35 cellular contexts compared by ENCODE assay signal in the genomic region with DNA sequence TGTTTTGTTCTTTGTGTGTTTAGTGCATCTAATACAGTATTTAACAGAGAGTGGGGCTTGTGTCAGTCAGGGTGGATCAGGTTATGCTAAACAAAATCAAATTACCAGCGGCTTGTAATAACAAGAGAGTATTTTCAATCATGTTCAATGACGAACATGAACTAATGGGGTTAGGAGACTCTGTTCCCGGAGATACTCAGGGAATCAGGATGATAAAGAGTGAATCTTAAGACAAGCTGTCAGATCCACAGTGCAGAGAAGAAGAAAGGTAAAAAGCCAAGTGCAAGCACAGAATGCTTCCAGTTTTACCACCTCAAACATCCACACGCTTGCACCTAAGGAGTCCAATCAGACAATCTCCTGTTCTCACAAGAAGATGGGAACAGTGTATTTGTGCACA.
"Had no signal": no experiment of that assay in that cellular context is flagged by ENCODE, and none has a peak within 500 bp of the region (broad histone marks: within the 10 kb centered on the region; RNA-seq: fewer than 3 reads in every experiment).

No MANE protein-coding gene starts in this region.

- H3K27me3 ChIP-seq: adrenal gland, body of pancreas, brain microvascular endothelial cell, breast epithelium had no signal

- FAIRE-seq: astrocyte, TTC549 had no signal

- H3K4me1 ChIP-seq: adrenal gland, breast epithelium had no signal

- H3K9me3 ChIP-seq: adrenal gland, body of pancreas, breast epithelium had no signal

- ATAC-seq: activated CD8-positive, alpha-beta T cell treated with anti-CD3 and anti-CD28 coated beads for 36 hours; activated naive CD4-positive, alpha-beta T cell treated with anti-CD3 and anti-CD28 coated beads, Interleukin-2, amount 50 U/mL, for 72 hours; activated T-cell treated with anti-CD3 and anti-CD28 coated beads, Interleukin-2, amount 50 U/mL, for 4 hours; activated T-helper 17 cell treated with anti-CD3 and anti-CD28 coated beads, Interleukin-2, amount 50 U/mL, for 72 hours; body of pancreas had no signal

- DNase-seq: activated B cell treated with CpG ODN at 0.5 μM for 24 hours; activated CD4-positive, alpha-beta memory T cell treated with anti-CD3 and anti-CD28 coated beads for 36 hours; activated CD4-positive, alpha-beta T cell treated with anti-CD3 and anti-CD28 coated beads for 4 hours; activated CD4-positive, alpha-beta T cell treated with anti-CD3 and anti-CD28 coated beads, Interleukin-2, amount 10 ng/mL, durations not matched to agents 24 days and 14 days; activated CD4-positive, alpha-beta T cell treated with anti-CD3 and anti-CD28 coated beads, Interleukin-2, amount 50 U/mL, for 1 hour; activated CD4-positive, alpha-beta T cell treated with anti-CD3 and anti-CD28 coated beads, Interleukin-2, amount 50 U/mL, for 4 hours; activated CD4-positive, CD25-positive, alpha-beta regulatory T cell treated with anti-CD3 and anti-CD28 coated beads, Interleukin-2, amount 50 U/mL, for 72 hours; activated CD8-positive, alpha-beta memory T cell treated with anti-CD3 and anti-CD28 coated beads, Interleukin-2, amount 50 U/mL, for 4 hours; activated CD8-positive, alpha-beta T cell treated with anti-CD3 and anti-CD28 coated beads for 36 hours; activated effector memory CD4-positive, alpha-beta T cell treated with anti-CD3 and anti-CD28 coated beads, Interleukin-2, amount 50 U/mL, for 16 hours; activated gamma-delta T cell treated with Interleukin-2 at 50 U/mL for 16 hours; activated naive CD4-positive, alpha-beta T cell; activated naive CD4-positive, alpha-beta T cell treated with anti-CD3 and anti-CD28 coated beads for 36 hours; activated naive CD4-positive, alpha-beta T cell treated with anti-CD3 and anti-CD28 coated beads, Interleukin-2, amount 50 U/mL, for 16 hours; activated naive CD8-positive, alpha-beta T cell treated with anti-CD3 and anti-CD28 coated beads for 36 hours; activated T-cell treated with anti-CD3 and anti-CD28 coated beads for 4 hours; activated T-cell treated with anti-CD3 and anti-CD28 coated beads, Interleukin-2, amount 50 U/mL, for 1 hour; activated T-cell treated with anti-CD3 and anti-CD28 coated beads, Interleukin-2, amount 50 U/mL, for 4 hours; activated T-cell treated with anti-CD3 and anti-CD28 coated beads, Interleukin-2, amount 50 U/mL, for 72 hours; adrenal gland; amniotic stem cell; aorta; body of pancreas; brain microvascular endothelial cell; central memory CD4-positive, alpha-beta T cell; cerebellar nuclear complex; T-helper 1 cell; T-helper 2 cell; T-helper 9 cell had no signal

- H3K27ac ChIP-seq: adrenal gland, body of pancreas, brain microvascular endothelial cell, breast epithelium, VCaP had no signal

- H3K36me3 ChIP-seq: adrenal gland, brain microvascular endothelial cell, breast epithelium had no signal

- H3K4me3 ChIP-seq: adrenal gland, body of pancreas had no signal
